26 cellular contexts compared by ENCODE assay signal in genomic region chr17:35154486-35154885, GRCh38. TPM values are rescaled to one million over a fixed set of nuclear protein-coding genes. Genes with fewer than 3 reads are reported as not detected.
A peak's percentile ranks its signal among the peaks of the same experiment; 100 is the strongest.
DNase-seq lines count a peak whose midpoint lies in the region; TF ChIP-seq lines count a peak whose summit lies in the region.
"Had no signal": no experiment of that assay in that cellular context is flagged by ENCODE, and none has a peak within 500 bp of the region (broad histone marks: within the 10 kb centered on the region; RNA-seq: fewer than 3 reads in every experiment).

No MANE protein-coding gene starts in this region.

- no peak for TF ChIP-seq POLR2A in ovary (IDR thresholded peaks at IDR 0.05)

- TF ChIP-seq CTCF in left ventricle myocardium inferior (IDR thresholded peaks at IDR 0.05; ENCODE audit: borderline replicate concordance) = no peak
- TF ChIP-seq CTCF in hepatocyte (IDR thresholded peaks at IDR 0.05; ENCODE audit: poor library complexity) = no peak
- TF ChIP-seq CTCF in ovary (IDR thresholded peaks at IDR 0.05) = no peak

- intact Hi-C loops in cardiac septum (cut with DNase I) (no loop called here), left ventricle myocardium inferior (cut with micrococcal nuclease) (no loop called here), posterior vena cava (cut with DNase I) (no loop called here), ovary (cut with DNase I) (no loop called here)

- no peaks in the 10 kb centered on the region for H3K9me2 ChIP-seq in hepatocyte (replicated peaks; ENCODE audit: insufficient read depth)

- H3K36me3 ChIP-seq in left ventricle myocardium inferior (peaks cover 52% of the 10 kb centered on the region), hepatocyte (replicated peaks; ENCODE audit: insufficient read depth, low read depth) (no peaks in the 10 kb centered on the region), ovary (no peaks in the 10 kb centered on the region)
- H3K36me3 ChIP-seq: BE2C; BLaER1 treated with 17β-estradiol and CSF1 and Interleukin-3, amounts not matched to agents 10 nM and 100 nM; HAP-1 had no signal

- no peak overlapping the region for H3K4me2 ChIP-seq in hepatocyte
- H3K4me2 ChIP-seq: A549; BLaER1 treated with 17β-estradiol and CSF1 and Interleukin-3, amounts not matched to agents 10 nM and 100 nM; GM23338 had no signal

- no peaks in the 10 kb centered on the region for H3K27me3 ChIP-seq in left ventricle myocardium inferior (ENCODE audit: low read depth)
- H3K27me3 ChIP-seq in hepatocyte = no peaks in the 10 kb centered on the region
- H3K27me3 ChIP-seq in ovary = no peaks in the 10 kb centered on the region
- H3K27me3 ChIP-seq: BLaER1 treated with 17β-estradiol and CSF1 and Interleukin-3, amounts not matched to agents 10 nM and 100 nM had no signal

- DNase-seq in cardiac septum (ENCODE audit: low spot score) = peak; percentile 74
- no peak for DNase-seq in left ventricle myocardium inferior
- DNase-seq in hepatocyte (ENCODE audit: low spot score) = no peak
- peak; percentile 52 for DNase-seq in posterior vena cava (ENCODE audit: low spot score)
- DNase-seq in ovary = no peak
- DNase-seq in COLO668 (lab: John Stamatoyannopoulos, UW; ENCODE audit: unreplicated experiment) = no peak
- DNase-seq in NCI-H1436 (lab: John Stamatoyannopoulos, UW) = no peak
- DNase-seq: 8988T; ACHN; AML-193; BE2C; Calu3; CD4-positive, alpha-beta T cell; CD8-positive, alpha-beta memory T cell; COR-L47; DMS53; DMS79 treated with DMSO at 0.1 percent for 48 hours; GF-D8; HFFc6 had no signal

- no peak for TF ChIP-seq EP300 in ovary (IDR thresholded peaks at IDR 0.05)

- H3K9me3 ChIP-seq in left ventricle myocardium inferior (replicated peaks) (no peaks in the 10 kb centered on the region), hepatocyte (ENCODE audit: low read depth) (no peaks in the 10 kb centered on the region), ovary (no peaks in the 10 kb centered on the region)
- H3K9me3 ChIP-seq: A549; BE2C; BLaER1 treated with 17β-estradiol and CSF1 and Interleukin-3, amounts not matched to agents 10 nM and 100 nM; HAP-1 had no signal

- peaks cover 29% of the 10 kb centered on the region for H3K4me1 ChIP-seq in left ventricle myocardium inferior
- peaks cover 3% of the 10 kb centered on the region for H3K4me1 ChIP-seq in hepatocyte (ENCODE audit: insufficient read depth)
- H3K4me1 ChIP-seq in ovary (ENCODE audit: insufficient read depth) = no peaks in the 10 kb centered on the region
- H3K4me1 ChIP-seq: A549; BE2C; BLaER1 treated with 17β-estradiol and CSF1 and Interleukin-3, amounts not matched to agents 10 nM and 100 nM; HAP-1 had no signal

- H2AFZ ChIP-seq in hepatocyte = no peak overlapping the region
- H2AFZ ChIP-seq: GM23338 had no signal

- H4K20me1 ChIP-seq in hepatocyte (ENCODE audit: insufficient read depth, poor library complexity, severe bottlenecking) = no peaks in the 10 kb centered on the region
- H4K20me1 ChIP-seq: BLaER1 treated with 17β-estradiol and CSF1 and Interleukin-3, amounts not matched to agents 10 nM and 100 nM had no signal

- WGBS in hepatocyte (ENCODE audit: low lambda C conversion rate, missing lambda C conversion rate) = 89% methylated on average over 10 of the region's 10 CpGs
- WGBS in ovary, 3 donors = 84 to 88% (median 87%) methylated on average over 10 of the region's 10 CpGs

- H3K4me3 ChIP-seq in left ventricle myocardium inferior (no peak overlapping the region), hepatocyte (no peak overlapping the region), ovary (no peak overlapping the region)
- H3K4me3 ChIP-seq: A549; BLaER1 treated with 17β-estradiol and CSF1 and Interleukin-3, amounts not matched to agents 10 nM and 100 nM; GM23338; HAP-1 had no signal

- no peak overlapping the region for H3K27ac ChIP-seq in left ventricle myocardium inferior (replicated peaks)
- peak overlapping the region; percentile 16 for H3K27ac ChIP-seq in hepatocyte
- H3K27ac ChIP-seq in ovary = no peak overlapping the region
- H3K27ac ChIP-seq: A549; BLaER1 treated with 17β-estradiol and CSF1 and Interleukin-3, amounts not matched to agents 10 nM and 100 nM had no signal

- no peaks in the 10 kb centered on the region for H3K79me2 ChIP-seq in hepatocyte

RNA-seq across cellular contexts. Expression of gene UNC45B, which starts 6.9 kb away (rescaled TPM):
- 259 TPM for total RNA-seq in cardiac septum
- total RNA-seq in left ventricle myocardium inferior = 205 TPM
- 0.20 TPM in 1 of 2 replicates, not detected in the other for total RNA-seq in hepatocyte
- not detected in 2 replicates for polyA plus RNA-seq in hepatocyte
- total RNA-seq in posterior vena cava = not detected
- under 1 TPM in 3 of 7 donors, not detected in 4; 0.05 to 0.10 (median 0.05) TPM for total RNA-seq in ovary
- polyA plus RNA-seq in ovary = under 1 TPM; 0.05 to 0.10 TPM
- total RNA-seq: Calu3; CD8-positive, alpha-beta memory T cell; Daoy; G401; HFFc6 had no signal
- polyA plus RNA-seq: A549, CD14-positive monocyte, GM23338 had no signal

RNA-seq across cellular contexts. Expression of gene NLE1, which starts 12.4 kb away (rescaled TPM):
- total RNA-seq in cardiac septum (3.8 TPM), left ventricle myocardium inferior (4.2 TPM), hepatocyte (10.9 and 12.7 TPM in 2 replicates), posterior vena cava (1 to 10 TPM; 8.4 to 9.1 TPM), ovary (10 to 100 TPM; 11.7 to 26.5 (median 22.2) TPM)
- polyA plus RNA-seq in hepatocyte (3.9 and 6.7 TPM in 2 replicates), ovary (10 to 100 TPM; 10.6 to 12.2 TPM)

RNA-seq across cellular contexts. Expression of gene FNDC8, which starts 33.1 kb away (rescaled TPM):
- total RNA-seq in cardiac septum (not detected), left ventricle myocardium inferior (not detected), hepatocyte (not detected in 2 replicates), posterior vena cava (not detected), ovary (not detected)
- polyA plus RNA-seq in hepatocyte (not detected in 2 replicates), ovary (not detected)
- total RNA-seq: Calu3; CD4-positive, alpha-beta T cell; Daoy; G401; GM23338; HFFc6 had no signal
- polyA plus RNA-seq: A549; CD14-positive monocyte; CD8-positive, alpha-beta memory T cell; GM23338 had no signal

RNA-seq across cellular contexts. Expression of gene RAD51D, which starts 34.8 kb away (rescaled TPM):
- 6.5 TPM for total RNA-seq in cardiac septum
- total RNA-seq in left ventricle myocardium inferior = 4.6 TPM
- 4.8 and 7.1 TPM in 2 replicates for total RNA-seq in hepatocyte
- 9.5 and 9.9 TPM in 2 replicates for polyA plus RNA-seq in hepatocyte
- total RNA-seq in posterior vena cava = 10 to 100 TPM; 10.5 to 10.8 TPM
- total RNA-seq in ovary = 10 to 100 TPM in 5 of 7 donors, 1 to 10 TPM in 2; 7.3 to 16.7 (median 11.5) TPM
- polyA plus RNA-seq in ovary = 1 to 10 TPM; 7.5 to 9.3 TPM

RNA-seq across cellular contexts. Expression of gene SLC35G3, which starts 39.7 kb away (rescaled TPM):
- total RNA-seq in cardiac septum = not detected
- not detected for total RNA-seq in left ventricle myocardium inferior
- total RNA-seq in hepatocyte = not detected in 2 replicates
- polyA plus RNA-seq in hepatocyte = not detected in 2 replicates
- total RNA-seq in posterior vena cava = not detected
- total RNA-seq in ovary = not detected
- polyA plus RNA-seq in ovary = not detected
- total RNA-seq: Calu3; CD4-positive, alpha-beta T cell; CD8-positive, alpha-beta memory T cell; Daoy; G401; GM23338; HFFc6 had no signal
- polyA plus RNA-seq: A549; CD14-positive monocyte; CD8-positive, alpha-beta memory T cell; GM23338 had no signal

Comparison
In these comparisons a context has a peak if more than half of its experiments do, and no peak if none do; other contexts are left out.
1. DNase-seq: peak in cardiac septum (single experiment) and posterior vena cava (single experiment); none in left ventricle myocardium inferior (single experiment), hepatocyte (single experiment), ovary (0 of 5), COLO668 (single experiment) and NCI-H1436 (single experiment).
2. RNA of gene UNC45B, which starts 6.9 kb away (total RNA-seq): 259 TPM in cardiac septum (single experiment) and 205 TPM in left ventricle myocardium inferior (single experiment); 0.05 to 0.10 TPM in ovary, 0.20 TPM in hepatocyte and not detected in posterior vena cava; every median in the first group is over 100 times any median in the second.